In genomic region chr6:117449549-117450439, GRCh38 we compare ENCODE assay signal across 8 cellular contexts. TPM values are rescaled to one million over a fixed set of nuclear protein-coding genes. Genes with fewer than 3 reads are reported as not detected.
DNase-seq lines count a peak whose midpoint lies in the region; ATAC-seq lines count a peak whose summit lies in the region.

No MANE protein-coding gene starts in this region.

- no peak for ATAC-seq in HG03108 (IDR thresholded peaks at IDR 0.05; ENCODE audit: unreplicated experiment)
- no peak for ATAC-seq in GM18907 (IDR thresholded peaks at IDR 0.05; ENCODE audit: unreplicated experiment)

- peaks cover 48% of the 10 kb centered on the region for H3K27me3 Mint-ChIP-seq in activated T-helper 2 cell treated with anti-CD3 and anti-CD28 coated beads, Interferon-gamma antibody, Interleukin-2, Interleukin-4, amounts not matched to agents 10 μg/mL and 5 μg/mL and 100 μg/mL, durations not matched to agents 14 hours and 24 hours and 36 hours (ENCODE audit: low read depth)

- no peak overlapping the region for H3K9ac ChIP-seq in Karpas-422 (ENCODE audit: low read length)

- H3K4me3 ChIP-seq in Karpas-422 (ENCODE audit: low read length): no peak overlapping the region

- H3K79me2 ChIP-seq in Karpas-422 (ENCODE audit: low read length): no peaks in the 10 kb centered on the region

- H3K4me2 ChIP-seq in Karpas-422 (ENCODE audit: low read depth, low read length, poor library complexity, severe bottlenecking): no peak overlapping the region

- no peaks in the 10 kb centered on the region for H3K9me2 ChIP-seq in Karpas-422 (replicated peaks; ENCODE audit: insufficient read depth, low read length)

- H3K27ac Mint-ChIP-seq in activated T-helper 2 cell treated with anti-CD3 and anti-CD28 coated beads, Interferon-gamma antibody, Interleukin-2, Interleukin-4, amounts not matched to agents 10 μg/mL and 5 μg/mL and 100 μg/mL, durations not matched to agents 14 hours and 24 hours and 36 hours: no peak overlapping the region

- intact Hi-C loops in activated T-helper 2 cell treated with anti-CD3 and anti-CD28 coated beads, Interferon-gamma antibody, Interleukin-2, Interleukin-4, amounts not matched to agents 10 μg/mL and 5 μg/mL and 100 μg/mL, durations not matched to agents 14 hours and 24 hours and 36 hours (cut with micrococcal nuclease): loop anchor here (1.0 kb wide), 2 partner anchors 107 to 156 kb away; no protein-coding TSS in a partner anchor

- no peaks in the 10 kb centered on the region for H3K36me3 ChIP-seq in Karpas-422 (ENCODE audit: insufficient read depth, low read length)

- H4K20me1 ChIP-seq in Karpas-422 (ENCODE audit: insufficient read depth, low read depth, low read length): no peaks in the 10 kb centered on the region

- H3K27ac ChIP-seq in Karpas-422 (ENCODE audit: low read length): no peak overlapping the region

- no peak overlapping the region for H3K4me3 Mint-ChIP-seq in activated T-helper 2 cell treated with anti-CD3 and anti-CD28 coated beads, Interferon-gamma antibody, Interleukin-2, Interleukin-4, amounts not matched to agents 10 μg/mL and 5 μg/mL and 100 μg/mL, durations not matched to agents 14 hours and 24 hours and 36 hours (ENCODE audit: low read depth)

- H3K9me3 ChIP-seq in Karpas-422 (ENCODE audit: low read length): no peaks in the 10 kb centered on the region

- no peaks in the 10 kb centered on the region for H3K4me1 ChIP-seq in Karpas-422 (ENCODE audit: low read length)

- no peaks in the 10 kb centered on the region for H3K36me3 Mint-ChIP-seq in activated T-helper 2 cell treated with anti-CD3 and anti-CD28 coated beads, Interferon-gamma antibody, Interleukin-2, Interleukin-4, amounts not matched to agents 10 μg/mL and 5 μg/mL and 100 μg/mL, durations not matched to agents 14 hours and 24 hours and 36 hours (ENCODE audit: low read depth)

- H3K9me3 Mint-ChIP-seq in activated T-helper 2 cell treated with anti-CD3 and anti-CD28 coated beads, Interferon-gamma antibody, Interleukin-2, Interleukin-4, amounts not matched to agents 10 μg/mL and 5 μg/mL and 100 μg/mL, durations not matched to agents 14 hours and 24 hours and 36 hours: no peaks in the 10 kb centered on the region

- DNase-seq in ELR (ENCODE audit: low read depth) (peak; percentile 88), Karpas-422 (peak; percentile 88), RPMI8226 (peak; percentile 37), germinal center (ENCODE audit: low spot score) (peak; percentile 20), retina (peak; percentile 67)
- DNase-seq in activated T-helper 2 cell treated with anti-CD3 and anti-CD28 coated beads, Interferon-gamma antibody, Interleukin-2, Interleukin-4, amounts not matched to agents 10 μg/mL and 5 μg/mL and 100 μg/mL, durations not matched to agents 14 hours and 24 hours and 36 hours (ENCODE audit: low spot score): peak; percentile 27

- H3K4me1 Mint-ChIP-seq in activated T-helper 2 cell treated with anti-CD3 and anti-CD28 coated beads, Interferon-gamma antibody, Interleukin-2, Interleukin-4, amounts not matched to agents 10 μg/mL and 5 μg/mL and 100 μg/mL, durations not matched to agents 14 hours and 24 hours and 36 hours (ENCODE audit: low read depth): peaks cover 1% of the 10 kb centered on the region

- H3K27me3 ChIP-seq in Karpas-422 (ENCODE audit: low read length): no peaks in the 10 kb centered on the region

- no peak overlapping the region for H2AFZ ChIP-seq in Karpas-422 (ENCODE audit: low read length)

RNA-seq across cellular contexts. Expression of gene ROS1, which starts 24.1 kb away (rescaled TPM):
- not detected in 2 replicates for total RNA-seq in Karpas-422 (2014; rRNA removed; shearing (Covaris generic); ENCODE audit: low replicate concordance)
- total RNA-seq in activated T-helper 2 cell treated with anti-CD3 and anti-CD28 coated beads, Interferon-gamma antibody, Interleukin-2, Interleukin-4, amounts not matched to agents 10 μg/mL and 5 μg/mL and 100 μg/mL, durations not matched to agents 14 hours and 24 hours and 36 hours: not detected in 2 replicates

RNA-seq across cellular contexts. Expression of gene DCBLD1, which starts 32.7 kb away (rescaled TPM):
- total RNA-seq in Karpas-422 (2014; rRNA removed; shearing (Covaris generic); ENCODE audit: low replicate concordance): not detected in 2 replicates
- total RNA-seq in activated T-helper 2 cell treated with anti-CD3 and anti-CD28 coated beads, Interferon-gamma antibody, Interleukin-2, Interleukin-4, amounts not matched to agents 10 μg/mL and 5 μg/mL and 100 μg/mL, durations not matched to agents 14 hours and 24 hours and 36 hours: 4.0 and 7.5 TPM in 2 replicates

Comparison
In these comparisons a context has a peak if more than half of its experiments do, and no peak if none do; other contexts are left out.
1. DNase-seq: peak in every context shown above with its lines; median percentile 88 in ELR; 88 in Karpas-422; 67 in retina; 37 in RPMI8226; 27 in activated T-helper 2 cell treated with anti-CD3 and anti-CD28 coated beads, Interferon-gamma antibody, Interleukin-2, Interleukin-4, amounts not matched to agents 10 μg/mL and 5 μg/mL and 100 μg/mL, durations not matched to agents 14 hours and 24 hours and 36 hours; 20 in germinal center.